1 cellular context compared by ENCODE assay signal in the genomic region with DNA sequence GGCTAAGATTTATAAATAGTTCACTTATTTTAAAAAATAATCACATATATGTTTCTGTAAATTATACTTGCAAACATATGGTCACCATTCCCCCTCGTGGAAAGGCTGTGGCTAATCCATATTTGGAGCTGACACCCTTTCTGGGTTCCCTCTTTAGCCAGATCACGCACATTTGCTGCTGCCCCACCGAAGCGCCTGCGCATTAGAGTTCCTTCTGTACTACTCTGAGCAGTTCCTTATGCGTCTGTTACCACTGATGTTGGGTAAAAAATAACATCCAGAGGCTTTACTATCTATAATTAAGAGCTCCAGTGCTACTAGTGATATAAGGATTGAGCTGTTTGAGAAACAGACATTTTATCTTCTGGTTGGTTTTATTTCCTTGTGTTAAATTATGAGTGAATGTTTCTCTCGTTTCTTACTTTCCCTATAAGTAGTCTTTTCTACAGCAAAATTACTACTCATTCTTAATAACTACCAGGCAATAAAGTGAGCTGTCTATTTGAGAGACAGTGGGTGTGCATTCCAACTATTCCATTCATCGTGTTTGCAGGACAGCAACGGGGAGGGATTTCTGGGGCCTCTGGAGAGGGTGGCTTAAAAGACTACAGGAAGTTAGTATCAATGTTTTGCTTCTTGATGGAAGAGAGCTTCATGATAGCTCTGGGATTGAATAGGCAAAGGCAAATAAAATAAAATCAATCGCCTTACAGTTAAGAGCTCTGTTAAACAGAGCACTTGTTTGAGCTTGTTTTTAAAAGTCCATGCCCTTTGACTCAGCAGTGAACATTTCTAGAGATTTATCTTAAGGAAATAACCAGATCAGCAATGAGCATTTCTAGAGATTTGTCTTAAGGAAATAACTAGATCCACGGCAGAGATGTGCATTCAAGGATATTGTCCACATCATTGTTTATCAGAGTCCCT.
TF ChIP-seq lines count a peak whose summit lies in the region.

No MANE protein-coding gene starts in this region.

TF ChIP-seq in GM23338, 12 proteins besides CTCF, POLR2A, EP300 and RAD21 (continued from another document):
- no peak for TF ChIP-seq REST (IDR thresholded peaks at IDR 0.05; ENCODE audit: unreplicated experiment)
